ENCODE assay signal across 8 cellular contexts in the genomic region with DNA sequence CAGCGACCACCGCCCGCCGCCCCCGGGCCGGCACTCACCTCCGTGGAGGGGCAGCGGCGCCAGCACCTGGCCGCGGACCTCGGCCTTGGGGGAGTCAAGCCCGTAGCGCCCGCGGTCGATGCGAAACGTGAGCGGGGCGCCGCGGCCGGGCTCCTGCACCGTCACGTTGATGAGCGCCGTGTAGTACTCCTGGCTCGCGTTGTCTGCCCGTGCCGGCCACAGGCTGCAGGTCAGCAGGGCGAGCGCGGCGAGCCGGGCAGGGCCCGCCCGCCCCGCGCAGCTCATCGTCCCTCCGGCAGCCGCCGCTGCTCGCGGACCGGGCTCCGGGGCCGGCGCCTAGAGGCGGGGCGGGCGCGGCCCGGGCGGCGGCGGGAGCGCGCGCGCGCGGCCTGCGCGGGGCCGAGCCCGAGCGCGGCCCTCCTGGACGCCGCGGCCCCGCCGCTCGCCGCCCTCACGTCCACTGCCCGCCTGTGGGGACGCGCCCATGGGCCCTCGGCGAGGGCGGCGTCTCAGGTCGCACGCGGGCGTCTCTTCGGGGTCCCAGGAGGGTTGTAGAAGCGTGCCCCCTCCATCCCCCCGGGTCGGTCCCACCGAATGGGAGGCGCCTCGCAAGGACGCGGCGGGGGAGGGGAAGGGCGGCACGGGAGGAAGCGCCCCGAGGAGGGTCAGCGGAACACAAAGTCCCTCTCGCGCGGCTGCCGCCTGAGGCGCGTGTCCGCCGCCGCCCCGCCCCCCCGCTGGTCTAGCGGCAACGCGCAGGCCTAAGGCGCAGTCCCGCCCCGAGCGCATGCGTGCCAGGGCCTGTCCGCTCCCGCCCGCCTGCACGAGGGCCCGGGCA. TPM values are rescaled to one million over a fixed set of nuclear protein-coding genes. Genes with fewer than 3 reads are reported as not detected.
DNase-seq lines count a peak whose midpoint lies in the region; ATAC-seq and TF ChIP-seq lines count a peak whose summit lies in the region.

A gene with protein sequence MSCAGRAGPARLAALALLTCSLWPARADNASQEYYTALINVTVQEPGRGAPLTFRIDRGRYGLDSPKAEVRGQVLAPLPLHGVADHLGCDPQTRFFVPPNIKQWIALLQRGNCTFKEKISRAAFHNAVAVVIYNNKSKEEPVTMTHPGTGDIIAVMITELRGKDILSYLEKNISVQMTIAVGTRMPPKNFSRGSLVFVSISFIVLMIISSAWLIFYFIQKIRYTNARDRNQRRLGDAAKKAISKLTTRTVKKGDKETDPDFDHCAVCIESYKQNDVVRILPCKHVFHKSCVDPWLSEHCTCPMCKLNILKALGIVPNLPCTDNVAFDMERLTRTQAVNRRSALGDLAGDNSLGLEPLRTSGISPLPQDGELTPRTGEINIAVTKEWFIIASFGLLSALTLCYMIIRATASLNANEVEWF (minus strand): TSS at position 342 of the 838 bp plus-strand sequence. CDS start 57 bp downstream, at position 285.

- no peaks in the 10 kb centered on the region for H4K20me1 ChIP-seq in GM23248 (ENCODE audit: insufficient read depth)

- 1 to 3% methylated on average over 40 to 52 of the region's 129 CpGs for WGBS in GM23248 (ENCODE audit: low coverage in 1 of 2, low lambda C conversion rate in 2 of 2, missing lambda C conversion rate in 2 of 2), 2 experiments
- WGBS in iPS DF 6.9 (ENCODE audit: insufficient coverage, insufficient read length): no CpG with 5 or more reads among the region's 129 CpGs

- H2AFZ ChIP-seq in GM23248: peak within 1 kb of the TSS; percentile 89

- ATAC-seq in sciatic nerve (peak; percentile 97), GM21717 (IDR thresholded peaks at IDR 0.05; ENCODE audit: unreplicated experiment) (no peak)

- H3K4me2 ChIP-seq in GM23248 (ENCODE audit: unreplicated experiment): peak within 1 kb of the TSS; percentile 92

- intact Hi-C loops in sciatic nerve (cut with DNase I): no loop called here

- in situ Hi-C loops in GM23248 (cut with MboI): no loop called here
- in situ Hi-C loops in brain microvascular endothelial cell (cut with HindIII; ENCODE audit: low pct_ligation_motif_present, low sequenced_read_pairs): no loop called here

- H3K27ac ChIP-seq in GM23248 (peak within 1 kb of the TSS; percentile 80), VCaP (peak within 1 kb of the TSS; percentile 94), brain microvascular endothelial cell (peak within 1 kb of the TSS; percentile 83), iPS DF 6.9 (ENCODE audit: low read length) (no peak within 1 kb of the TSS)

- peaks cover 12% of the 10 kb centered on the region; the same call in 1 of the 2 replicates for H3K4me1 ChIP-seq in GM23248 (ENCODE audit: insufficient read depth)
- H3K4me1 ChIP-seq in iPS DF 6.9 (ENCODE audit: control insufficient read depth, insufficient read depth, low read length): peaks cover 5% of the 10 kb centered on the region; the same call in 1 of the 2 replicates

- H3K9ac ChIP-seq in GM23248: peak within 1 kb of the TSS; percentile 92

- TF ChIP-seq CTCF in VCaP (conservative IDR thresholded peaks at IDR 0.05) (no peak), brain microvascular endothelial cell (IDR thresholded peaks at IDR 0.05; ENCODE audit: low read depth, low read length, missing control alignments) (no peak)

- DNase-seq in CD1c-positive myeloid dendritic cell (ENCODE audit: extremely low spot score) (peak; percentile 97), GM23248 (peak; percentile 98), NCI-H2029 treated with DMSO at 0.1 percent for 48 hours (lab: John Stamatoyannopoulos, UW) (peak; percentile 48), brain microvascular endothelial cell (peak; percentile 81), iPS DF 6.9 (ENCODE audit: low read depth, low spot score) (no peak), sciatic nerve (ENCODE audit: low spot score) (peak; percentile 96)

- H3K9me2 ChIP-seq in GM23248 (ENCODE audit: insufficient read depth): no peaks in the 10 kb centered on the region

- H3K9me3 ChIP-seq in GM23248 (ENCODE audit: low read depth) (no peaks in the 10 kb centered on the region), iPS DF 6.9 (ENCODE audit: control insufficient read depth, insufficient read depth, low read length) (no peaks in the 10 kb centered on the region)

- H3K27me3 ChIP-seq in GM23248 (replicated peaks; ENCODE audit: insufficient read depth) (no peaks in the 10 kb centered on the region; the same call in 1 of the 2 replicates), brain microvascular endothelial cell (replicated peaks) (no peaks in the 10 kb centered on the region), iPS DF 6.9 (ENCODE audit: control insufficient read depth, insufficient read depth, low read length) (0 out of 2 replicates have a peak, but pooled peaks cover 1% of the 10 kb centered on the region)

- H3F3A ChIP-seq in GM23248 (ENCODE audit: insufficient read depth): no peaks in the 10 kb centered on the region

- peak within 1 kb of the TSS; percentile 89 for H3K4me3 ChIP-seq in GM23248
- peak within 1 kb of the TSS; percentile 71 for H3K4me3 ChIP-seq in brain microvascular endothelial cell (ENCODE audit: low read depth, low read length)
- peak within 1 kb of the TSS; percentile 81 for H3K4me3 ChIP-seq in iPS DF 6.9 (ENCODE audit: low read length)

- H3K36me3 ChIP-seq in GM23248 (ENCODE audit: low read depth) (no peaks in the 10 kb centered on the region), brain microvascular endothelial cell (replicated peaks) (no peaks in the 10 kb centered on the region), iPS DF 6.9 (ENCODE audit: control insufficient read depth, insufficient read depth, low read length) (no peaks in the 10 kb centered on the region)

- peaks cover 41% of the 10 kb centered on the region for H3K79me2 ChIP-seq in GM23248 (ENCODE audit: insufficient read depth)

RNA-seq across cellular contexts. Expression of the gene that starts here (rescaled TPM):
- total RNA-seq in GM23248 (2014; rRNA removed; shearing (Covaris generic)): 32.9 and 49.8 TPM in 2 replicates
- 27.3 and 30.4 TPM in 2 replicates for polyA plus RNA-seq in GM23248 (2016; fragmentation: Nextera tagmentation; extraction: Ambion mirVana)
- 118 TPM for total RNA-seq in sciatic nerve
